26 cellular contexts compared by ENCODE assay signal in the genomic region with DNA sequence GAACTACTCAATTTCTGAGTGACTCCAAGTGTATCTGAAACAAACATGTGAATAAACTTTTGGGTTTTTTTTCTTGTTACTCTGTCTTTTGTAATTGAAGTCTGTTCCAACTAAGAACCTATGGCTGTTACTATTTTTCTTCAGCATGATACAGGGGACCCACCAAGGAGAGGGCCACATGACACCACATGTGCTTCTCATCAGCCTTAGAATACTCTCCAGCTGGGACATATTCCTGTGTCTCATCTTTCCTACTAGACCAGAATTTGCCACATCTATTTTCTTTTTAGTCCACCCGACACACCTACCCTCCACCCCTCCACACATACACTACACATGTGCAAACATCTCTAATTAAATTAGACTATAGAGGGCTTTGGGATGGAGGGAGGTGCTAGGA.
DNase-seq lines count a peak whose midpoint lies in the region; ATAC-seq, FAIRE-seq and TF ChIP-seq lines count a peak whose summit lies in the region.
"Had no signal": no experiment of that assay in that cellular context is flagged by ENCODE, and none has a peak within 500 bp of the region (broad histone marks: within the 10 kb centered on the region; RNA-seq: fewer than 3 reads in every experiment).

No MANE protein-coding gene starts in this region.

- POLR2A ChIA-PET in PC-3 (lab: Charles Lee; ENCODE audit: unreplicated experiment), result interaction anchor here (0.6 kb wide), 1 partner anchor 113 kb away, joined by 3 read pairs; no protein-coding TSS in a partner anchor

- H2AFZ ChIP-seq in GM23248 (peak overlapping the region; percentile 58; the same call in 1 of the 2 replicates), PC-3 (ENCODE audit: low read length) (0 out of 2 replicates have a peak overlapping the region, but pooled peaks have one; percentile 10), keratinocyte (ENCODE audit: control insufficient read depth, low read length) (no peak overlapping the region)
- H2AFZ ChIP-seq: hepatocyte had no signal

- no TSS peak for BruUV-seq in PC-3 (replicated peaks; lab: Mats Ljungman, UMichigan)

- H3K9me3 ChIP-seq in GM23248 (ENCODE audit: low read depth), result no peaks in the 10 kb centered on the region
- no peaks in the 10 kb centered on the region for H3K9me3 ChIP-seq in PC-3 (ENCODE audit: low read length)
- H3K9me3 ChIP-seq in keratinocyte (ENCODE audit: control insufficient read depth, low read depth, low read length), result no peaks in the 10 kb centered on the region
- H3K9me3 ChIP-seq in right cardiac atrium (ENCODE audit: control insufficient read depth, low read length), result no peaks in the 10 kb centered on the region
- H3K9me3 ChIP-seq: Peyer's patch had no signal

- H3K27ac ChIP-seq in GM23248 (no peak overlapping the region), PC-3 (ENCODE audit: low read length) (no peak overlapping the region), keratinocyte (ENCODE audit: control insufficient read depth, insufficient read depth, low read length) (no peak overlapping the region), right cardiac atrium (ENCODE audit: low read length) (no peak overlapping the region)
- H3K27ac ChIP-seq: hepatocyte, left lung had no signal

- H3K79me2 ChIP-seq in GM23248 (ENCODE audit: insufficient read depth), result no peaks in the 10 kb centered on the region
- no peaks in the 10 kb centered on the region for H3K79me2 ChIP-seq in PC-3 (ENCODE audit: low read length)
- H3K79me2 ChIP-seq in keratinocyte (ENCODE audit: control insufficient read depth, insufficient read depth, low read length), result no peaks in the 10 kb centered on the region
- H3K79me2 ChIP-seq: hepatocyte had no signal

- H4K20me1 ChIP-seq in GM23248 (ENCODE audit: insufficient read depth) (no peaks in the 10 kb centered on the region), PC-3 (ENCODE audit: low read length) (no peaks in the 10 kb centered on the region), keratinocyte (ENCODE audit: control insufficient read depth, extremely low read depth, insufficient read depth, low read length) (no peaks in the 10 kb centered on the region)

- no peaks in the 10 kb centered on the region for H3K27me3 ChIP-seq in GM23248 (replicated peaks; ENCODE audit: insufficient read depth)
- H3K27me3 ChIP-seq in PC-3 (ENCODE audit: low read length), result no peaks in the 10 kb centered on the region
- H3K27me3 ChIP-seq in keratinocyte (ENCODE audit: control insufficient read depth, extremely low read depth, insufficient read depth, low read length), result no peaks in the 10 kb centered on the region
- no peaks in the 10 kb centered on the region for H3K27me3 ChIP-seq in right cardiac atrium (ENCODE audit: control insufficient read depth, insufficient read depth)
- H3K27me3 ChIP-seq: hepatocyte, left lung, Peyer's patch had no signal

- dilution Hi-C loops in keratinocyte (cut with MboI; ENCODE audit: extremely low pct_ligation_motif_present, low sequenced_read_pairs), result no loop called here

- ATAC-seq in PC-3 (no peak), right cardiac atrium (no peak)
- ATAC-seq: activated naive CD8-positive, alpha-beta T cell treated with anti-CD3 and anti-CD28 coated beads, Interleukin-2, amount 50 U/mL, for 24 hours; CD8-positive, alpha-beta T cell; left lung; naive thymus-derived CD4-positive, alpha-beta T cell had no signal

- H3K4me3 ChIP-seq in GM23248 (peak overlapping the region; percentile 3; the same call in 1 of the 2 replicates), PC-3 (ENCODE audit: low read length) (no peak overlapping the region), keratinocyte (ENCODE audit: control insufficient read depth in 2 of 3, extremely low read depth in 1 of 3, insufficient read depth in 2 of 3, low read depth in 1 of 3, low read length in 3 of 3) (no peak overlapping the region), right cardiac atrium (ENCODE audit: low read length) (no peak overlapping the region)
- H3K4me3 ChIP-seq: hepatocyte, left lung, Peyer's patch, skin epidermis had no signal

- intact Hi-C loops in PC-3 (cut with micrococcal nuclease) (no loop called here), right cardiac atrium (cut with DNase I) (no loop called here)

- FAIRE-seq in keratinocyte (lab: Jason Lieb, UNC), result no peak
- FAIRE-seq: frontal cortex had no signal

- WGBS in GM23248 (ENCODE audit: low coverage in 1 of 2, low lambda C conversion rate in 2 of 2, missing lambda C conversion rate in 2 of 2), 2 experiments, result 0 to 13% methylated on average over 1 of the region's 1 CpG
- 91% methylated on average over 1 of the region's 1 CpG for WGBS in right cardiac atrium

- no peaks in the 10 kb centered on the region for H3K9me1 ChIP-seq in keratinocyte (ENCODE audit: control insufficient read depth, extremely low read depth, insufficient read depth, low read length)

- H3K36me3 ChIP-seq in GM23248 (ENCODE audit: low read depth) (no peaks in the 10 kb centered on the region), PC-3 (ENCODE audit: low read depth, low read length) (no peaks in the 10 kb centered on the region), keratinocyte (ENCODE audit: control insufficient read depth in 2 of 2, extremely low read depth in 1 of 2, insufficient read depth in 2 of 2, low read length in 2 of 2) (no peaks in the 10 kb centered on the region)
- H3K36me3 ChIP-seq: left lung, Peyer's patch had no signal

- CTCF ChIA-PET in PC-3 (lab: Charles Lee), result interaction anchor here (0.6 kb wide), 1 partner anchor 71 kb away, joined by 5 read pairs; no protein-coding TSS in a partner anchor

- DNase-seq in GM23248 (no peak), PC-3 (no peak), keratinocyte (ENCODE audit: low read depth, low spot score) (no peak), right cardiac atrium (no peak), NCI-H1105 treated with DMSO at 0.1 percent for 48 hours (lab: John Stamatoyannopoulos, UW) (no peak), kidney glomerular epithelial cell (lab: John Stamatoyannopoulos, UW) (no peak), germinal center (ENCODE audit: low spot score) (no peak)
- DNase-seq: activated CD4-positive, alpha-beta T cell treated with anti-CD3 and anti-CD28 coated beads, Interleukin-2, amount 10 ng/mL, durations not matched to agents 7 days and 5 days; activated naive CD8-positive, alpha-beta T cell treated with anti-CD3 and anti-CD28 coated beads, Interleukin-2, amount 50 U/mL, for 24 hours; activated T-cell treated with anti-CD3 and anti-CD28 coated beads, Interleukin-2, amount 50 U/mL, for 48 hours; CD8-positive, alpha-beta T cell; central memory CD4-positive, alpha-beta T cell; KG1; left lung; naive thymus-derived CD4-positive, alpha-beta T cell; NCI-H146; NCI-H510A; nucleus accumbens; Peyer's patch; SHP77 treated with DMSO at 0.1 percent for 48 hours; stimulated activated CD4-positive, alpha-beta T cell treated with anti-CD3 and anti-CD28 coated beads, Interleukin-1b, Interleukin-23, amount 100 ng/mL, for 48 hours; stimulated activated CD8-positive, alpha-beta memory T cell treated with anti-CD3 and anti-CD28 coated beads, Interleukin-4, amount 100 ng/mL, for 48 hours; trophoblast cell had no signal

- H3K4me1 ChIP-seq in GM23248 (ENCODE audit: insufficient read depth) (no peaks in the 10 kb centered on the region), PC-3 (ENCODE audit: insufficient read depth, low read length) (no peaks in the 10 kb centered on the region), keratinocyte (ENCODE audit: control insufficient read depth, extremely low read depth, insufficient read depth, low read length) (peaks cover 4% of the 10 kb centered on the region), right cardiac atrium (ENCODE audit: control insufficient read depth, insufficient read depth, low read length) (no peaks in the 10 kb centered on the region)
- H3K4me1 ChIP-seq: left lung, Peyer's patch had no signal

- H3K4me2 ChIP-seq in GM23248 (ENCODE audit: unreplicated experiment), result peak overlapping the region; percentile 17
- H3K4me2 ChIP-seq in PC-3 (ENCODE audit: low read length), result 0 out of 2 replicates have a peak overlapping the region, but pooled peaks have one; percentile 13
- H3K4me2 ChIP-seq in keratinocyte (ENCODE audit: control insufficient read depth, extremely low read depth, insufficient read depth, low read depth, low read length), result peak overlapping the region; percentile 34
- H3K4me2 ChIP-seq: hepatocyte had no signal

- TF ChIP-seq CTCF in PC-3 (conservative IDR thresholded peaks at IDR 0.05; ENCODE audit: low read depth, low read length) (no peak), keratinocyte (optimal IDR thresholded peaks at IDR 0.05 in 1 of 3, IDR thresholded peaks at IDR 0.05 in 1 of 3, conservative IDR thresholded peaks at IDR 0.05 in 1 of 3; ENCODE audit: extremely low read depth in 1 of 3, insufficient read depth in 2 of 3, low read length in 3 of 3) (no peak)

- no peaks in the 10 kb centered on the region for H3K9me2 ChIP-seq in GM23248 (ENCODE audit: insufficient read depth)
- no peaks in the 10 kb centered on the region for H3K9me2 ChIP-seq in PC-3 (replicated peaks; ENCODE audit: low read length)

- in situ Hi-C loops in GM23248 (cut with MboI), result no loop called here

- H3K9ac ChIP-seq in GM23248, result no peak overlapping the region
- no peak overlapping the region for H3K9ac ChIP-seq in PC-3 (ENCODE audit: low read length)
- H3K9ac ChIP-seq in keratinocyte (ENCODE audit: control insufficient read depth, extremely low read depth, insufficient read depth, low read length), result no peak overlapping the region

- no peaks in the 10 kb centered on the region for H3F3A ChIP-seq in GM23248 (ENCODE audit: insufficient read depth)
- H3F3A ChIP-seq in PC-3 (ENCODE audit: low read length, unreplicated experiment), result no peaks in the 10 kb centered on the region
